ENCODE assay signal across 8 cellular contexts in the genomic region with DNA sequence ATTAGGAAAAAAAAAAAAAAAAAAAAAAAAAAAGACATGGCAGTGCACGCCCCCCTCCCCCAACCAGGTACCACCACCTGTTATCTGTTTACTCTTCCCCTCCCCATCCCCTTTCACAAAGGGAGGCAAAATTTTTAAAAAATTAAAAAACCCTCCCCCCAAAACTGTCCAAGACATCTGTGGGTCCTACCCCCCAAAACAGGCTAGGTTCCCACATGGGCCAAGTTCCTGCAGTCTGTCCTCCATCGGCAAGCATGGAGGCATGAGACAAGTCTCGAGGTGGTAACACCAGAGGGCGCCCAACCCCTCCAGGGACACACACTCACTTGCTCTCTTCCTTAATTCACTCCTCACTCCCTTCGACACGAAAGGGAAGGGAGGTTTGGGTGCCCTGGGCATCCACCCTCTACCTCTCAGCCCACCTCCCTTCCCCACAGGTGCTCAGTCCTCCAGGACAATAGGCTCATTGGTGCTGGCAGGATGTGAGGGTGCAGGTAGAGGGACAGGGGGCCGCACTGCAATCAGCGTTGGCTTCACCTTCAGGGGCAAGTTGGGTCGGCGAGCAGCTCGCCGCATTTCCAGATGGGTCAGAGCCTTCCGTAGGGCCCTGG. TPM values are rescaled to one million over a fixed set of nuclear protein-coding genes. Genes with fewer than 3 reads are reported as not detected.
DNase-seq lines count a peak whose midpoint lies in the region; ATAC-seq, FAIRE-seq and TF ChIP-seq lines count a peak whose summit lies in the region.

No MANE protein-coding gene starts in this region.

- H3K36me3 ChIP-seq in pancreas, result peaks cover 0 to 45% (median 32%) of the 10 kb centered on the region in 3 donors
- peaks cover 27 to 55% (median 52%) of the 10 kb centered on the region in 4 donors for H3K36me3 ChIP-seq in upper lobe of left lung

- H3K4me1 Mint-ChIP-seq in CD4-positive, alpha-beta T cell (ENCODE audit: low read depth), result peaks cover 75% of the 10 kb centered on the region
- peaks cover 41% of the 10 kb centered on the region for H3K4me1 Mint-ChIP-seq in activated T-helper 2 cell treated with anti-CD3 and anti-CD28 coated beads, Interferon-gamma antibody, Interleukin-2, Interleukin-4, amounts not matched to agents 10 μg/mL and 5 μg/mL and 100 μg/mL, durations not matched to agents 14 hours and 24 hours and 36 hours (ENCODE audit: low read depth)

- peaks cover 77% of the 10 kb centered on the region for H3K36me3 Mint-ChIP-seq in CD4-positive, alpha-beta T cell (ENCODE audit: low read depth)
- peaks cover 78% of the 10 kb centered on the region for H3K36me3 Mint-ChIP-seq in activated T-helper 2 cell treated with anti-CD3 and anti-CD28 coated beads, Interferon-gamma antibody, Interleukin-2, Interleukin-4, amounts not matched to agents 10 μg/mL and 5 μg/mL and 100 μg/mL, durations not matched to agents 14 hours and 24 hours and 36 hours (ENCODE audit: low read depth)

- peak; percentile 64 to 80 (median 72) for DNase-seq in CD4-positive, alpha-beta T cell
- DNase-seq in HT1080 (ENCODE audit: low read depth) (peak; percentile 65), RPMI8226 (peak; percentile 89), foreskin melanocyte (peak; percentile 73), pancreas (peak; percentile 65 to 82 (median 76)), upper lobe of left lung (peak in 1 of 2 donors; percentile 87)
- peak; percentile 76 for DNase-seq in activated T-helper 2 cell treated with anti-CD3 and anti-CD28 coated beads, Interferon-gamma antibody, Interleukin-2, Interleukin-4, amounts not matched to agents 10 μg/mL and 5 μg/mL and 100 μg/mL, durations not matched to agents 14 hours and 24 hours and 36 hours (ENCODE audit: low spot score)

- no peak for TF ChIP-seq EP300 in upper lobe of left lung (IDR thresholded peaks at IDR 0.05)

- no peak for FAIRE-seq in pancreas (lab: Jason Lieb, UNC)

- H3K27me3 ChIP-seq in CD4-positive, alpha-beta T cell (ENCODE audit: control insufficient read depth, insufficient read depth, low read length), result no peaks in the 10 kb centered on the region
- H3K27me3 ChIP-seq in pancreas (no peaks in the 10 kb centered on the region), upper lobe of left lung (no peaks in the 10 kb centered on the region)

- peak overlapping the region; percentile 87 for H3K4me3 Mint-ChIP-seq in CD4-positive, alpha-beta T cell
- H3K4me3 Mint-ChIP-seq in activated T-helper 2 cell treated with anti-CD3 and anti-CD28 coated beads, Interferon-gamma antibody, Interleukin-2, Interleukin-4, amounts not matched to agents 10 μg/mL and 5 μg/mL and 100 μg/mL, durations not matched to agents 14 hours and 24 hours and 36 hours (ENCODE audit: low read depth), result peak overlapping the region; percentile 77

- H3K4me3 ChIP-seq in pancreas, result no peak overlapping the region
- no peak overlapping the region for H3K4me3 ChIP-seq in upper lobe of left lung

- H3K27ac ChIP-seq in CD4-positive, alpha-beta T cell (ENCODE audit: low read depth, low read length), result peak overlapping the region; percentile 97
- H3K27ac ChIP-seq in pancreas (no peak overlapping the region), upper lobe of left lung (peak overlapping the region in 2 of 4 donors; percentile 94 to 97)

- ATAC-seq in CD4-positive, alpha-beta T cell (ENCODE audit: poor library complexity), result peak; percentile 9
- ATAC-seq in pancreas, result peak in 3 of 4 donors; percentile 17 to 35 (median 22)
- peak; percentile 31 to 54 for ATAC-seq in upper lobe of left lung (ENCODE audit: low FRiP score in 2 of 2)
- no peak for ATAC-seq in GM21381 (IDR thresholded peaks at IDR 0.05; ENCODE audit: unreplicated experiment)

- no peaks in the 10 kb centered on the region for H3K9me3 Mint-ChIP-seq in CD4-positive, alpha-beta T cell
- H3K9me3 Mint-ChIP-seq in activated T-helper 2 cell treated with anti-CD3 and anti-CD28 coated beads, Interferon-gamma antibody, Interleukin-2, Interleukin-4, amounts not matched to agents 10 μg/mL and 5 μg/mL and 100 μg/mL, durations not matched to agents 14 hours and 24 hours and 36 hours, result no peaks in the 10 kb centered on the region

- no peaks in the 10 kb centered on the region for H3K9me3 ChIP-seq in CD4-positive, alpha-beta T cell (ENCODE audit: control insufficient read depth, low read length)
- H3K9me3 ChIP-seq in pancreas, result no peaks in the 10 kb centered on the region
- H3K9me3 ChIP-seq in upper lobe of left lung, result no peaks in the 10 kb centered on the region

- TF ChIP-seq CTCF in CD4-positive, alpha-beta T cell (IDR thresholded peaks at IDR 0.05), result peak; percentile 71
- TF ChIP-seq CTCF in pancreas (IDR thresholded peaks at IDR 0.05), result peak in 1 of 4 donors; percentile 25
- TF ChIP-seq CTCF in upper lobe of left lung (IDR thresholded peaks at IDR 0.05), result peak; percentile 40 to 64 (median 51)

- H3K27me3 Mint-ChIP-seq in CD4-positive, alpha-beta T cell, result no peaks in the 10 kb centered on the region
- no peaks in the 10 kb centered on the region for H3K27me3 Mint-ChIP-seq in activated T-helper 2 cell treated with anti-CD3 and anti-CD28 coated beads, Interferon-gamma antibody, Interleukin-2, Interleukin-4, amounts not matched to agents 10 μg/mL and 5 μg/mL and 100 μg/mL, durations not matched to agents 14 hours and 24 hours and 36 hours (ENCODE audit: low read depth)

- H3K27ac Mint-ChIP-seq in CD4-positive, alpha-beta T cell, result peak overlapping the region; percentile 89
- peak overlapping the region; percentile 93 for H3K27ac Mint-ChIP-seq in activated T-helper 2 cell treated with anti-CD3 and anti-CD28 coated beads, Interferon-gamma antibody, Interleukin-2, Interleukin-4, amounts not matched to agents 10 μg/mL and 5 μg/mL and 100 μg/mL, durations not matched to agents 14 hours and 24 hours and 36 hours

- H3K4me1 ChIP-seq in pancreas (peaks cover 8 to 20% (median 19%) of the 10 kb centered on the region in 3 donors), upper lobe of left lung (peaks cover 30 to 46% (median 34%) of the 10 kb centered on the region in 4 donors)

- CTCF ChIA-PET in CD4-positive, alpha-beta T cell (lab: Charles Lee), result interaction anchor here (0.6 to 2.6 kb wide), 7 partner anchors 19 to 138 kb away, joined by 3 to 20 read pairs (median 5); partner anchors contain the start of genes EML3 and ROM1

- POLR2A ChIA-PET in CD4-positive, alpha-beta T cell (lab: Charles Lee), result interaction anchor here (0.6 to 4.4 kb wide), 21 partner anchors 7 to 262 kb away, joined by 3 to 177 read pairs (median 50); partner anchors contain the start of genes AHNAK, B3GAT3, BSCL2 and C11orf98

- TF ChIP-seq POLR2A in upper lobe of left lung (IDR thresholded peaks at IDR 0.05), result no peak

- intact Hi-C loops in CD4-positive, alpha-beta T cell (cut with DNase I, micrococcal nuclease), result loop anchor here (1.0 to 5.0 kb wide), 7 partner anchors 36 to 269 kb away; partner anchors contain the start of genes LBHD1 (in 2 of the 2), UQCC3 (in 2 of the 2), BSCL2 (in 1 of the 2) and GNG3 (in 1 of the 2)
- intact Hi-C loops in activated T-helper 2 cell treated with anti-CD3 and anti-CD28 coated beads, Interferon-gamma antibody, Interleukin-2, Interleukin-4, amounts not matched to agents 10 μg/mL and 5 μg/mL and 100 μg/mL, durations not matched to agents 14 hours and 24 hours and 36 hours (cut with micrococcal nuclease), result loop anchor here (5.0 kb wide), 2 partner anchors 179 to 264 kb away; partner anchors contain the start of gene TAF6L
- intact Hi-C loops in pancreas (cut with DNase I), result no loop called here

- WGBS in pancreas, 2 donors, result 58 to 59% methylated on average over 13 of the region's 13 CpGs
- 57 to 59% methylated on average over 12 to 13 of the region's 13 CpGs for WGBS in upper lobe of left lung, 2 donors

RNA-seq across cellular contexts. Expression of gene TUT1, which starts 2.2 kb away (rescaled TPM):
- 10 to 100 TPM; 25.5 to 26.2 TPM for total RNA-seq in CD4-positive, alpha-beta T cell
- 19.6 and 21.0 TPM in 2 replicates for total RNA-seq in HT1080 (2014; rRNA removed; shearing (Covaris generic))
- polyA plus RNA-seq in HT1080 (2015; cell fraction: cytosol; rRNA removed), result 27.4 and 27.9 TPM in 2 replicates
- 89.5 and 94.7 TPM in 2 replicates for polyA plus RNA-seq in HT1080 (2015; cell fraction: nucleus; rRNA removed)
- 29.9 and 41.7 TPM in 2 replicates for total RNA-seq in activated T-helper 2 cell treated with anti-CD3 and anti-CD28 coated beads, Interferon-gamma antibody, Interleukin-2, Interleukin-4, amounts not matched to agents 10 μg/mL and 5 μg/mL and 100 μg/mL, durations not matched to agents 14 hours and 24 hours and 36 hours
- total RNA-seq in pancreas (10 to 100 TPM; 12.0 to 20.3 (median 14.6) TPM), upper lobe of left lung (10 to 100 TPM in 3 of 6 donors, 1 to 10 TPM in 3; 5.3 to 25.4 (median 11.7) TPM)
- 10 to 100 TPM; 24.6 to 33.4 TPM for polyA plus RNA-seq in pancreas

RNA-seq across cellular contexts. Expression of gene MTA2, which starts 8.1 kb away (rescaled TPM):
- total RNA-seq in CD4-positive, alpha-beta T cell, result 100 to 1,000 TPM; 167 to 172 TPM
- total RNA-seq in HT1080 (2014; rRNA removed; shearing (Covaris generic)), result 179 and 193 TPM in 2 replicates
- polyA plus RNA-seq in HT1080 (2015; cell fraction: cytosol; rRNA removed), result 73.0 and 73.7 TPM in 2 replicates
- polyA plus RNA-seq in HT1080 (2015; cell fraction: nucleus; rRNA removed), result 174 and 191 TPM in 2 replicates
- 201 and 215 TPM in 2 replicates for total RNA-seq in activated T-helper 2 cell treated with anti-CD3 and anti-CD28 coated beads, Interferon-gamma antibody, Interleukin-2, Interleukin-4, amounts not matched to agents 10 μg/mL and 5 μg/mL and 100 μg/mL, durations not matched to agents 14 hours and 24 hours and 36 hours
- total RNA-seq in pancreas, result 10 to 100 TPM; 14.7 to 35.6 (median 23.0) TPM
- polyA plus RNA-seq in pancreas, result 10 to 100 TPM; 28.7 to 42.3 TPM
- 10 to 100 TPM; 57.6 to 88.0 (median 69.8) TPM for total RNA-seq in upper lobe of left lung

RNA-seq across cellular contexts. Expression of gene EML3, which starts 19.0 kb away (rescaled TPM):
- total RNA-seq in CD4-positive, alpha-beta T cell, result 100 to 1,000 TPM; 142 to 144 TPM
- 27.5 and 28.7 TPM in 2 replicates for total RNA-seq in HT1080 (2014; rRNA removed; shearing (Covaris generic))
- polyA plus RNA-seq in HT1080 (2015; cell fraction: cytosol; rRNA removed), result 29.9 and 34.0 TPM in 2 replicates
- polyA plus RNA-seq in HT1080 (2015; cell fraction: nucleus; rRNA removed), result 148 and 162 TPM in 2 replicates
- 144 and 146 TPM in 2 replicates for total RNA-seq in activated T-helper 2 cell treated with anti-CD3 and anti-CD28 coated beads, Interferon-gamma antibody, Interleukin-2, Interleukin-4, amounts not matched to agents 10 μg/mL and 5 μg/mL and 100 μg/mL, durations not matched to agents 14 hours and 24 hours and 36 hours
- 10 to 100 TPM; 22.0 to 34.1 (median 23.4) TPM for total RNA-seq in pancreas
- 10 to 100 TPM; 70.7 to 86.4 TPM for polyA plus RNA-seq in pancreas
- total RNA-seq in upper lobe of left lung, result 100 to 1,000 TPM in 1 of 6 donors, 10 to 100 TPM in 5; 31.0 to 148 (median 71.0) TPM

RNA-seq across cellular contexts. Expression of gene ROM1, which starts 19.5 kb away (rescaled TPM):
- under 1 TPM; 0.42 to 0.71 TPM for total RNA-seq in CD4-positive, alpha-beta T cell
- total RNA-seq in HT1080 (2014; rRNA removed; shearing (Covaris generic)), result 3.3 and 7.7 TPM in 2 replicates
- polyA plus RNA-seq in HT1080 (2015; cell fraction: cytosol; rRNA removed), result 3.0 and 3.2 TPM in 2 replicates
- polyA plus RNA-seq in HT1080 (2015; cell fraction: nucleus; rRNA removed), result 1.2 and 1.9 TPM in 2 replicates
- total RNA-seq in activated T-helper 2 cell treated with anti-CD3 and anti-CD28 coated beads, Interferon-gamma antibody, Interleukin-2, Interleukin-4, amounts not matched to agents 10 μg/mL and 5 μg/mL and 100 μg/mL, durations not matched to agents 14 hours and 24 hours and 36 hours, result 1.4 and 2.8 TPM in 2 replicates
- total RNA-seq in pancreas, result 1 to 10 TPM in 4 of 6 donors, under 1 TPM in 2; 0.65 to 2.8 (median 1.6) TPM
- 1 to 10 TPM; 5.1 to 5.6 TPM for polyA plus RNA-seq in pancreas
- total RNA-seq in upper lobe of left lung, result 1 to 10 TPM; 3.1 to 9.2 (median 5.2) TPM

RNA-seq across cellular contexts. Expression of gene EEF1G, which starts 19.8 kb away (rescaled TPM):
- total RNA-seq in CD4-positive, alpha-beta T cell, result 1,000 to 10,000 TPM; 2,181 to 2,269 TPM
- 1,970 and 1,995 TPM in 2 replicates for total RNA-seq in HT1080 (2014; rRNA removed; shearing (Covaris generic))
- 2,414 and 2,444 TPM in 2 replicates for polyA plus RNA-seq in HT1080 (2015; cell fraction: cytosol; rRNA removed)
- polyA plus RNA-seq in HT1080 (2015; cell fraction: nucleus; rRNA removed), result 1,033 and 1,120 TPM in 2 replicates
- total RNA-seq in activated T-helper 2 cell treated with anti-CD3 and anti-CD28 coated beads, Interferon-gamma antibody, Interleukin-2, Interleukin-4, amounts not matched to agents 10 μg/mL and 5 μg/mL and 100 μg/mL, durations not matched to agents 14 hours and 24 hours and 36 hours, result 1,369 and 1,395 TPM in 2 replicates
- 1,000 to 10,000 TPM in 4 of 6 donors, 100 to 1,000 TPM in 2; 723 to 1,171 (median 1,053) TPM for total RNA-seq in pancreas
- 100 to 1,000 TPM; 630 to 745 TPM for polyA plus RNA-seq in pancreas
- 100 to 1,000 TPM; 557 to 997 (median 889) TPM for total RNA-seq in upper lobe of left lung

Comparison
In these comparisons a context has a peak if more than half of its experiments do, and no peak if none do; other contexts are left out.
1. intact Hi-C loops: an anchor here in CD4-positive, alpha-beta T cell (1.0 to 5.0 kb wide) and activated T-helper 2 cell treated with anti-CD3 and anti-CD28 coated beads, Interferon-gamma antibody, Interleukin-2, Interleukin-4, amounts not matched to agents 10 μg/mL and 5 μg/mL and 100 μg/mL, durations not matched to agents 14 hours and 24 hours and 36 hours (5.0 kb wide); none called in pancreas.